In genomic region chr7:150753826-150754603, GRCh38 we compare ENCODE assay signal across 8 cellular contexts. TPM values are rescaled to one million over a fixed set of nuclear protein-coding genes. Genes with fewer than 3 reads are reported as not detected.
DNase-seq lines count a peak whose midpoint lies in the region; ATAC-seq, FAIRE-seq and TF ChIP-seq lines count a peak whose summit lies in the region.

No MANE protein-coding gene starts in this region.

- no peaks in the 10 kb centered on the region for H3K9me2 ChIP-seq in PC-9 (ENCODE audit: insufficient read depth)

- POLR2A ChIA-PET in PC-9 (lab: Charles Lee; ENCODE audit: unreplicated experiment), result no interaction called here

- intact Hi-C loops in PC-9 (cut with micrococcal nuclease; ENCODE audit: unreplicated experiment), result no loop called here

- H3K36me3 ChIP-seq in effector memory CD4-positive, alpha-beta T cell (ENCODE audit: control insufficient read depth, insufficient read depth, low read length), result no peaks in the 10 kb centered on the region
- no peaks in the 10 kb centered on the region for H3K36me3 ChIP-seq in PC-9 (ENCODE audit: low read depth)

- no peak overlapping the region for H3K4me2 ChIP-seq in PC-9

- CTCF ChIA-PET in PC-9 (lab: Charles Lee), result no interaction called here

- no peaks in the 10 kb centered on the region for H3K9me3 ChIP-seq in effector memory CD4-positive, alpha-beta T cell (ENCODE audit: control insufficient read depth, low read length)
- no peaks in the 10 kb centered on the region for H3K9me3 ChIP-seq in PC-9 (ENCODE audit: insufficient read depth, low read depth)

- no peaks in the 10 kb centered on the region for H3K79me2 ChIP-seq in PC-9 (ENCODE audit: low read depth)

- DNase-seq in AML-193 (lab: John Stamatoyannopoulos, UW), result peak; percentile 12 to 35
- no peak for DNase-seq in GM18507 (ENCODE audit: extremely low spot score, insufficient read length, low read depth)
- peak; percentile 9 for DNase-seq in NCI-H2227 treated with DMSO at 0.1 percent for 48 hours (lab: John Stamatoyannopoulos, UW)
- DNase-seq in effector memory CD4-positive, alpha-beta T cell, result no peak
- DNase-seq in stimulated activated naive CD8-positive, alpha-beta T cell treated with anti-CD3 and anti-CD28 coated beads, Interleukin-15, Interleukin-2, amounts not matched to agents 100 U/mL and 50 U/mL, for 24 hours, result peak; percentile 39
- no peak for DNase-seq in DMS153 (lab: John Stamatoyannopoulos, UW)
- no peak for DNase-seq in PC-9

- peak; percentile 75 for ATAC-seq in stimulated activated naive CD8-positive, alpha-beta T cell treated with anti-CD3 and anti-CD28 coated beads, Interleukin-15, Interleukin-2, amounts not matched to agents 100 U/mL and 50 U/mL, for 24 hours
- ATAC-seq in GM19023 (IDR thresholded peaks at IDR 0.05; ENCODE audit: unreplicated experiment), result no peak

- no peaks in the 10 kb centered on the region for H3F3A ChIP-seq in PC-9 (ENCODE audit: insufficient read depth, low read depth)

- no peak overlapping the region for H2AFZ ChIP-seq in PC-9

- no peak overlapping the region for H3K4me3 ChIP-seq in effector memory CD4-positive, alpha-beta T cell (ENCODE audit: insufficient read depth, low read depth, low read length, poor library complexity, severe bottlenecking)
- no peak overlapping the region for H3K4me3 ChIP-seq in PC-9

- peak; percentile 75 for FAIRE-seq in GM18507 (lab: Jason Lieb, UNC)

- H3K27me3 ChIP-seq in effector memory CD4-positive, alpha-beta T cell (replicated peaks; ENCODE audit: control insufficient read depth, insufficient read depth, low read length, poor library complexity, severe bottlenecking), result no peaks in the 10 kb centered on the region
- peaks cover 11% of the 10 kb centered on the region for H3K27me3 ChIP-seq in PC-9 (ENCODE audit: insufficient read depth, low read depth)

- no peaks in the 10 kb centered on the region for H4K20me1 ChIP-seq in PC-9 (ENCODE audit: insufficient read depth)

- H3K4me1 ChIP-seq in effector memory CD4-positive, alpha-beta T cell (ENCODE audit: control insufficient read depth, insufficient read depth, low read length, poor library complexity, severe bottlenecking), result peaks cover 41% of the 10 kb centered on the region
- no peaks in the 10 kb centered on the region for H3K4me1 ChIP-seq in PC-9 (replicated peaks; ENCODE audit: insufficient read depth)

- no TSS peak for BruUV-seq in PC-9 (replicated peaks; lab: Mats Ljungman, UMichigan)

- no peak for TF ChIP-seq CTCF in PC-9 (conservative IDR thresholded peaks at IDR 0.05)

- peak overlapping the region; percentile 60 for H3K27ac ChIP-seq in effector memory CD4-positive, alpha-beta T cell (ENCODE audit: insufficient read depth, low read length, poor library complexity, severe bottlenecking)
- H3K27ac ChIP-seq in PC-9, result no peak overlapping the region

RNA-seq across cellular contexts. Expression of gene GIMAP5, which starts 16.8 kb away (rescaled TPM):
- total RNA-seq in PC-9 (2021), result not detected in 2 replicates

RNA-seq across cellular contexts. Expression of gene GIMAP1, which starts 37.6 kb away (rescaled TPM):
- not detected in 2 replicates for total RNA-seq in PC-9 (2021)

RNA-seq across cellular contexts. Expression of gene TMEM176B, which starts 46.1 kb away (rescaled TPM):
- 1.9 and 2.3 TPM in 2 replicates for total RNA-seq in PC-9 (2021)

RNA-seq across cellular contexts. Expression of gene TMEM176A, which starts 46.6 kb away (rescaled TPM):
- not detected in 2 replicates for total RNA-seq in PC-9 (2021)

Comparison
In these comparisons a context has a peak if more than half of its experiments do, and no peak if none do; other contexts are left out.
1. DNase-seq: peak in AML-193 (2 of 2), NCI-H2227 treated with DMSO at 0.1 percent for 48 hours (single experiment) and stimulated activated naive CD8-positive, alpha-beta T cell treated with anti-CD3 and anti-CD28 coated beads, Interleukin-15, Interleukin-2, amounts not matched to agents 100 U/mL and 50 U/mL, for 24 hours (single experiment); none in GM18507 (single experiment), effector memory CD4-positive, alpha-beta T cell (0 of 3), DMS153 (single experiment) and PC-9 (0 of 2).